In genomic region chr17:28720247-28720996, GRCh38 we compare ENCODE assay signal across 1 cellular context.
TF ChIP-seq lines count a peak whose summit lies in the region.

No MANE protein-coding gene starts in this region.

TF ChIP-seq in HepG2, 621 proteins besides CTCF, POLR2A, EP300 and RAD21 (continued from another document and continues in another):
- TF ChIP-seq KIAA2018 (CRISPR knock-in tag; IDR thresholded peaks at IDR 0.05; ENCODE audit: borderline replicate concordance) (no peak), FOXM1 (CRISPR knock-in tag; IDR thresholded peaks at IDR 0.05) (no peak), FOXC1 (CRISPR knock-in tag; IDR thresholded peaks at IDR 0.05; ENCODE audit: borderline replicate concordance) (no peak), ARID4A (CRISPR knock-in tag; IDR thresholded peaks at IDR 0.05; ENCODE audit: borderline replicate concordance) (0 out of 2 replicates have a peak, but pooled peaks have one; percentile 7), MAFG (CRISPR knock-in tag; IDR thresholded peaks at IDR 0.05) (no peak), NFKB2 (CRISPR knock-in tag; IDR thresholded peaks at IDR 0.05; ENCODE audit: borderline replicate concordance) (no peak), ZNF280B (CRISPR knock-in tag; IDR thresholded peaks at IDR 0.05; ENCODE audit: borderline replicate concordance) (no peak), MXI1 (IDR thresholded peaks at IDR 0.05; ENCODE audit: borderline replicate concordance, low read depth, low read length) (no peak), ARID2 (CRISPR knock-in tag; IDR thresholded peaks at IDR 0.05; ENCODE audit: borderline replicate concordance) (no peak), ARID5B (CRISPR knock-in tag; IDR thresholded peaks at IDR 0.05) (no peak), ZNF337 (CRISPR knock-in tag; IDR thresholded peaks at IDR 0.05; ENCODE audit: borderline replicate concordance, low read depth) (no peak), SALL1 (CRISPR knock-in tag; IDR thresholded peaks at IDR 0.05) (0 out of 2 replicates have a peak, but pooled peaks have one; percentile 32), ZNF552 (CRISPR knock-in tag; IDR thresholded peaks at IDR 0.05; ENCODE audit: borderline replicate concordance) (no peak), SKI (IDR thresholded peaks at IDR 0.05; ENCODE audit: partially characterized antibody) (no peak), THAP8 (CRISPR knock-in tag; IDR thresholded peaks at IDR 0.05; ENCODE audit: borderline replicate concordance) (no peak), CCAR2 (optimal IDR thresholded peaks at IDR 0.05; ENCODE audit: low read depth, low read length) (no peak), KLF12 (CRISPR knock-in tag; IDR thresholded peaks at IDR 0.05; ENCODE audit: borderline replicate concordance) (no peak), THAP9 (CRISPR knock-in tag; IDR thresholded peaks at IDR 0.05; ENCODE audit: borderline replicate concordance) (peak; percentile 29; the same call in 1 of the 2 replicates), ZNF460 (CRISPR knock-in tag; IDR thresholded peaks at IDR 0.05; ENCODE audit: borderline replicate concordance) (no peak), ZNF430 (CRISPR knock-in tag; IDR thresholded peaks at IDR 0.05) (no peak), ZNF142 (CRISPR knock-in tag; IDR thresholded peaks at IDR 0.05) (no peak), ZSCAN20 (CRISPR knock-in tag; IDR thresholded peaks at IDR 0.05; ENCODE audit: borderline replicate concordance) (no peak)
